8 cellular contexts compared by ENCODE assay signal in the genomic region with DNA sequence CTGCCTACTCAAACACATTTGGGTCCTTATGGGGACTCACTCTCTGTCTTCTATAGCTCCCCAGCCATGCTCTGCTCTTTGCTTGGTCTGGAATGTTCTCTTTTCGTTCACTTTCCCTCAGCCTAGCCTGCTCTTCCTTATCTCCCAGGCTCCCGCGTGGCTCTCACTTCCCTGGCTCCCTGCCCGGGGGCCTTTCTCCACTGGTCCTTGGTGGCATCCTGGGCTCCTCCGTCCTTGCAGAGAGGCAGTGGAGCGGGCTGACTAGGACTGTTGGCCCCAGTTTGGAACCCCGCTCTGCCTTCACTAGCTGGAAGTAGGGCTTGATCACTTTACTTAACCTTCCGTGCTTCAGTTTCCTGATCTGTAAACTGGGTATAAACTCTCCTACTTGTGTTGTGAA. TPM values are rescaled to one million over a fixed set of nuclear protein-coding genes. Genes with fewer than 3 reads are reported as not detected.
"Had no signal": no experiment of that assay in that cellular context is flagged by ENCODE, and none has a peak within 500 bp of the region (broad histone marks: within the 10 kb centered on the region; RNA-seq: fewer than 3 reads in every experiment).

No MANE protein-coding gene starts in this region.

- H3K4me2 ChIP-seq: GM23338 had no signal

- DNase-seq: H9, HCEC 1CT, IMR-90 had no signal

- ATAC-seq: GM23338 had no signal

- H3K4me3 ChIP-seq: GM23338 had no signal

- H3K27ac Mint-ChIP-seq: GM23338, H9 had no signal

- H3K4me1 Mint-ChIP-seq: GM23338, H9 had no signal

- H3K4me3 Mint-ChIP-seq: GM23338, H9 had no signal

- FAIRE-seq: H1, H54, HTR-8/SVneo had no signal

- H2AFZ ChIP-seq: GM23338 had no signal

RNA-seq across cellular contexts. Expression of gene SHISA6, which starts 31.2 kb away (rescaled TPM):
- total RNA-seq: HT-29, IMR-90 had no signal
- polyA plus RNA-seq: GM23338, IMR-90 had no signal
